1 cellular context compared by ENCODE assay signal in the genomic region with DNA sequence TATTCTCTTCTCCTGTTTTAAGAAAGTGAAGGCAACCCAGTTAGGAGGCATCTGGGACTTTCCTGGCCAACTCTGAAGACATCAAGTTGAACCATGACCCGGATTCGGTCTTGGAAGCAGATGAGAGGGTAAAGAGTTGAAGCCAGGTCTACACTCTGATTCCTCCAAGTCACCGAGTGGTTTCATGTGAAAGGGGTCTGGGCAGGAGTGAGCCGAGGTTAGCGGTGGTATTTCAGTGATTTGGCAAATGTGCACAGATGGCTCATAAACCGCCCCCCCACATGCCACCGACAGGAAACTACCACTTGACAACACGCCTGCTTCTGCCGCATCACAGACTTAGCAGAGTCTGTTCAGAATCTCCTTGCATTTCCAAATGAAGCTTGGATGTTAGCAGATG.
TF ChIP-seq lines count a peak whose summit lies in the region.

No MANE protein-coding gene starts in this region.

TF ChIP-seq in SK-N-SH treated with all-trans-retinoic acid at 6 μM for 48 hours, 23 proteins besides CTCF, POLR2A, EP300 and RAD21 (continued from another document):
- TF ChIP-seq, protein P1, sequence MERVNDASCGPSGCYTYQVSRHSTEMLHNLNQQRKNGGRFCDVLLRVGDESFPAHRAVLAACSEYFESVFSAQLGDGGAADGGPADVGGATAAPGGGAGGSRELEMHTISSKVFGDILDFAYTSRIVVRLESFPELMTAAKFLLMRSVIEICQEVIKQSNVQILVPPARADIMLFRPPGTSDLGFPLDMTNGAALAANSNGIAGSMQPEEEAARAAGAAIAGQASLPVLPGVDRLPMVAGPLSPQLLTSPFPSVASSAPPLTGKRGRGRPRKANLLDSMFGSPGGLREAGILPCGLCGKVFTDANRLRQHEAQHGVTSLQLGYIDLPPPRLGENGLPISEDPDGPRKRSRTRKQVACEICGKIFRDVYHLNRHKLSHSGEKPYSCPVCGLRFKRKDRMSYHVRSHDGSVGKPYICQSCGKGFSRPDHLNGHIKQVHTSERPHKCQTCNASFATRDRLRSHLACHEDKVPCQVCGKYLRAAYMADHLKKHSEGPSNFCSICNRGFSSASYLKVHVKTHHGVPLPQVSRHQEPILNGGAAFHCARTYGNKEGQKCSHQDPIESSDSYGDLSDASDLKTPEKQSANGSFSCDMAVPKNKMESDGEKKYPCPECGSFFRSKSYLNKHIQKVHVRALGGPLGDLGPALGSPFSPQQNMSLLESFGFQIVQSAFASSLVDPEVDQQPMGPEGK (CRISPR knock-in tag; IDR thresholded peaks at IDR 0.05; ENCODE audit: borderline replicate concordance), result no peak
- no peak for TF ChIP-seq ARNTL (CRISPR knock-in tag; IDR thresholded peaks at IDR 0.05; ENCODE audit: borderline replicate concordance, low read depth)
- no peak for TF ChIP-seq ZFP30 (CRISPR knock-in tag; IDR thresholded peaks at IDR 0.05)
- TF ChIP-seq, protein P2, sequence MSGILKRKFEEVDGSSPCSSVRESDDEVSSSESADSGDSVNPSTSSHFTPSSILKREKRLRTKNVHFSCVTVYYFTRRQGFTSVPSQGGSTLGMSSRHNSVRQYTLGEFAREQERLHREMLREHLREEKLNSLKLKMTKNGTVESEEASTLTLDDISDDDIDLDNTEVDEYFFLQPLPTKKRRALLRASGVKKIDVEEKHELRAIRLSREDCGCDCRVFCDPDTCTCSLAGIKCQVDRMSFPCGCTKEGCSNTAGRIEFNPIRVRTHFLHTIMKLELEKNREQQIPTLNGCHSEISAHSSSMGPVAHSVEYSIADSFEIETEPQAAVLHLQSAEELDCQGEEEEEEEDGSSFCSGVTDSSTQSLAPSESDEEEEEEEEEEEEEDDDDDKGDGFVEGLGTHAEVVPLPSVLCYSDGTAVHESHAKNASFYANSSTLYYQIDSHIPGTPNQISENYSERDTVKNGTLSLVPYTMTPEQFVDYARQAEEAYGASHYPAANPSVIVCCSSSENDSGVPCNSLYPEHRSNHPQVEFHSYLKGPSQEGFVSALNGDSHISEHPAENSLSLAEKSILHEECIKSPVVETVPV (CRISPR knock-in tag; IDR thresholded peaks at IDR 0.05), result no peak
- no peak for TF ChIP-seq PPARA (CRISPR knock-in tag; IDR thresholded peaks at IDR 0.05; ENCODE audit: borderline replicate concordance)
- no peak for TF ChIP-seq ZFP3 (CRISPR knock-in tag; IDR thresholded peaks at IDR 0.05)
